In genomic region chrX:110133735-110134370, GRCh38 we compare ENCODE assay signal across 16 cellular contexts.
DNase-seq lines count a peak whose midpoint lies in the region; ATAC-seq and TF ChIP-seq lines count a peak whose summit lies in the region.
"Had no signal": no experiment of that assay in that cellular context is flagged by ENCODE, and none has a peak within 500 bp of the region (broad histone marks: within the 10 kb centered on the region; RNA-seq: fewer than 3 reads in every experiment).

No MANE protein-coding gene starts in this region.

- ATAC-seq in GM18498 (IDR thresholded peaks at IDR 0.05; ENCODE audit: unreplicated experiment) (peak; percentile 58), HG02884 (IDR thresholded peaks at IDR 0.05; ENCODE audit: unreplicated experiment) (peak; percentile 64)
- ATAC-seq: activated CD8-positive, alpha-beta T cell treated with anti-CD3 and anti-CD28 coated beads, Interleukin-2, amount 10 ng/mL, durations not matched to agents 7 days and 5 days; heart left ventricle had no signal

- no peak overlapping the region for H3K4me3 ChIP-seq in colonic mucosa
- H3K4me3 ChIP-seq: heart left ventricle had no signal

- intact Hi-C loops in colonic mucosa (cut with DNase I), result no loop called here

- H3K4me1 ChIP-seq in colonic mucosa, result no peaks in the 10 kb centered on the region
- H3K4me1 ChIP-seq: BE2C, heart left ventricle had no signal

- no peaks in the 10 kb centered on the region for H3K9me3 ChIP-seq in colonic mucosa
- H3K9me3 ChIP-seq: BE2C, heart left ventricle had no signal

- H3K36me3 ChIP-seq in colonic mucosa, result no peaks in the 10 kb centered on the region
- H3K36me3 ChIP-seq: BE2C, heart left ventricle had no signal

- no peaks in the 10 kb centered on the region for H3K27me3 ChIP-seq in colonic mucosa
- H3K27me3 ChIP-seq: BE2C, heart left ventricle had no signal

- peak overlapping the region; percentile 28 for H3K27ac ChIP-seq in colonic mucosa
- H3K27ac ChIP-seq: heart left ventricle had no signal

- TF ChIP-seq CTCF in colonic mucosa (IDR thresholded peaks at IDR 0.05), result no peak

- H3K9ac ChIP-seq in colonic mucosa (ENCODE audit: low read depth in 2 of 2, low read length in 2 of 2), result no peak overlapping the region

- DNase-seq in CD1c-positive myeloid dendritic cell (ENCODE audit: extremely low spot score) (peak; percentile 3), colonic mucosa (peak; percentile 23), NCI-H187 (lab: John Stamatoyannopoulos, UW) (no peak), kidney tubule cell (ENCODE audit: low spot score) (no peak)
- no peak for DNase-seq in activated CD4-positive, CD25-positive, alpha-beta regulatory T cell treated with anti-CD3 and anti-CD28 coated beads, Interleukin-2, amount 50 U/mL, for 72 hours
- DNase-seq: activated CD8-positive, alpha-beta T cell treated with anti-CD3 and anti-CD28 coated beads, Interleukin-2, amount 10 ng/mL, durations not matched to agents 7 days and 5 days; activated gamma-delta T cell; BE2C; dermis blood vessel endothelial cell; DND-41; heart left ventricle; NCI-H1105; stimulated activated CD4-positive, alpha-beta T cell treated with anti-CD3 and anti-CD28 coated beads, Interleukin-4, amount 100 ng/mL, for 4 hours; T1000 had no signal

Comparison
In these comparisons a context has a peak if more than half of its experiments do, and no peak if none do; other contexts are left out.
1. DNase-seq: peak in CD1c-positive myeloid dendritic cell (single experiment) and colonic mucosa (single experiment); none in NCI-H187 (0 of 2), activated CD4-positive, CD25-positive, alpha-beta regulatory T cell treated with anti-CD3 and anti-CD28 coated beads, Interleukin-2, amount 50 U/mL, for 72 hours (single experiment) and kidney tubule cell (single experiment).